1 cellular context compared by ENCODE assay signal in the genomic region with DNA sequence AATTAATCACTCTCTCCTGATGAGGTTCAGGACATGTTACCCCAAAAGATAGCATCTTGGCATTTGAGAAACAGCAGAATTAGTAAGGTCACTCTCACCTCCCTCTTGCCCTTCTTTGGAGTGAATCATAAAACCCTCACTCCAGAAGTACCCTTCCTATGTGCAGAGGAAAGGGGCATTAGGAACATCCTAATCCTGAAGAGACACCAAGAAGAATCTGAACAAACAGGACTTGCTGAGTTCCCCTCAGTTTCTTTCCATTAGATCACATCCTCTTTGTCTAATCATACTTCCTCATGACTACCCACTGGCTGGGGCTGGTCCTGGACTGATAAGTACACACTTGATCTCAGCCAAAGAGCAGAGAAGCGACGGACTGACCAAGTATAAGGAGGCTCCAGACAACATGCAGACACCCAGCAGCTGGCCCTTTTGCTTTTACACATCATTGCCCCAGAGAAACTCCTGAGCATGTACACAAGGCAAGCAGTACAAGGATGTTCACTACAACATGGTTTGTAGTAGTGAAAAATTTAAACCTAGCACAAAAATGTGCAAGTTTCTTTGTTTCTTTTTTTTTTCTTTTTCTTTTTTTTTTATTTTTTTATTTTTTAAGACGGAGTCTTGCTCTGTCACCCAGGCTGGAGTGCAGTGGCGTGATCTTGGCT.
TF ChIP-seq lines count a peak whose summit lies in the region.

No MANE protein-coding gene starts in this region.

TF ChIP-seq in K562, 482 proteins besides CTCF, POLR2A, EP300 and RAD21 (continued from another document and continues in another):
- TF ChIP-seq, protein P1, sequence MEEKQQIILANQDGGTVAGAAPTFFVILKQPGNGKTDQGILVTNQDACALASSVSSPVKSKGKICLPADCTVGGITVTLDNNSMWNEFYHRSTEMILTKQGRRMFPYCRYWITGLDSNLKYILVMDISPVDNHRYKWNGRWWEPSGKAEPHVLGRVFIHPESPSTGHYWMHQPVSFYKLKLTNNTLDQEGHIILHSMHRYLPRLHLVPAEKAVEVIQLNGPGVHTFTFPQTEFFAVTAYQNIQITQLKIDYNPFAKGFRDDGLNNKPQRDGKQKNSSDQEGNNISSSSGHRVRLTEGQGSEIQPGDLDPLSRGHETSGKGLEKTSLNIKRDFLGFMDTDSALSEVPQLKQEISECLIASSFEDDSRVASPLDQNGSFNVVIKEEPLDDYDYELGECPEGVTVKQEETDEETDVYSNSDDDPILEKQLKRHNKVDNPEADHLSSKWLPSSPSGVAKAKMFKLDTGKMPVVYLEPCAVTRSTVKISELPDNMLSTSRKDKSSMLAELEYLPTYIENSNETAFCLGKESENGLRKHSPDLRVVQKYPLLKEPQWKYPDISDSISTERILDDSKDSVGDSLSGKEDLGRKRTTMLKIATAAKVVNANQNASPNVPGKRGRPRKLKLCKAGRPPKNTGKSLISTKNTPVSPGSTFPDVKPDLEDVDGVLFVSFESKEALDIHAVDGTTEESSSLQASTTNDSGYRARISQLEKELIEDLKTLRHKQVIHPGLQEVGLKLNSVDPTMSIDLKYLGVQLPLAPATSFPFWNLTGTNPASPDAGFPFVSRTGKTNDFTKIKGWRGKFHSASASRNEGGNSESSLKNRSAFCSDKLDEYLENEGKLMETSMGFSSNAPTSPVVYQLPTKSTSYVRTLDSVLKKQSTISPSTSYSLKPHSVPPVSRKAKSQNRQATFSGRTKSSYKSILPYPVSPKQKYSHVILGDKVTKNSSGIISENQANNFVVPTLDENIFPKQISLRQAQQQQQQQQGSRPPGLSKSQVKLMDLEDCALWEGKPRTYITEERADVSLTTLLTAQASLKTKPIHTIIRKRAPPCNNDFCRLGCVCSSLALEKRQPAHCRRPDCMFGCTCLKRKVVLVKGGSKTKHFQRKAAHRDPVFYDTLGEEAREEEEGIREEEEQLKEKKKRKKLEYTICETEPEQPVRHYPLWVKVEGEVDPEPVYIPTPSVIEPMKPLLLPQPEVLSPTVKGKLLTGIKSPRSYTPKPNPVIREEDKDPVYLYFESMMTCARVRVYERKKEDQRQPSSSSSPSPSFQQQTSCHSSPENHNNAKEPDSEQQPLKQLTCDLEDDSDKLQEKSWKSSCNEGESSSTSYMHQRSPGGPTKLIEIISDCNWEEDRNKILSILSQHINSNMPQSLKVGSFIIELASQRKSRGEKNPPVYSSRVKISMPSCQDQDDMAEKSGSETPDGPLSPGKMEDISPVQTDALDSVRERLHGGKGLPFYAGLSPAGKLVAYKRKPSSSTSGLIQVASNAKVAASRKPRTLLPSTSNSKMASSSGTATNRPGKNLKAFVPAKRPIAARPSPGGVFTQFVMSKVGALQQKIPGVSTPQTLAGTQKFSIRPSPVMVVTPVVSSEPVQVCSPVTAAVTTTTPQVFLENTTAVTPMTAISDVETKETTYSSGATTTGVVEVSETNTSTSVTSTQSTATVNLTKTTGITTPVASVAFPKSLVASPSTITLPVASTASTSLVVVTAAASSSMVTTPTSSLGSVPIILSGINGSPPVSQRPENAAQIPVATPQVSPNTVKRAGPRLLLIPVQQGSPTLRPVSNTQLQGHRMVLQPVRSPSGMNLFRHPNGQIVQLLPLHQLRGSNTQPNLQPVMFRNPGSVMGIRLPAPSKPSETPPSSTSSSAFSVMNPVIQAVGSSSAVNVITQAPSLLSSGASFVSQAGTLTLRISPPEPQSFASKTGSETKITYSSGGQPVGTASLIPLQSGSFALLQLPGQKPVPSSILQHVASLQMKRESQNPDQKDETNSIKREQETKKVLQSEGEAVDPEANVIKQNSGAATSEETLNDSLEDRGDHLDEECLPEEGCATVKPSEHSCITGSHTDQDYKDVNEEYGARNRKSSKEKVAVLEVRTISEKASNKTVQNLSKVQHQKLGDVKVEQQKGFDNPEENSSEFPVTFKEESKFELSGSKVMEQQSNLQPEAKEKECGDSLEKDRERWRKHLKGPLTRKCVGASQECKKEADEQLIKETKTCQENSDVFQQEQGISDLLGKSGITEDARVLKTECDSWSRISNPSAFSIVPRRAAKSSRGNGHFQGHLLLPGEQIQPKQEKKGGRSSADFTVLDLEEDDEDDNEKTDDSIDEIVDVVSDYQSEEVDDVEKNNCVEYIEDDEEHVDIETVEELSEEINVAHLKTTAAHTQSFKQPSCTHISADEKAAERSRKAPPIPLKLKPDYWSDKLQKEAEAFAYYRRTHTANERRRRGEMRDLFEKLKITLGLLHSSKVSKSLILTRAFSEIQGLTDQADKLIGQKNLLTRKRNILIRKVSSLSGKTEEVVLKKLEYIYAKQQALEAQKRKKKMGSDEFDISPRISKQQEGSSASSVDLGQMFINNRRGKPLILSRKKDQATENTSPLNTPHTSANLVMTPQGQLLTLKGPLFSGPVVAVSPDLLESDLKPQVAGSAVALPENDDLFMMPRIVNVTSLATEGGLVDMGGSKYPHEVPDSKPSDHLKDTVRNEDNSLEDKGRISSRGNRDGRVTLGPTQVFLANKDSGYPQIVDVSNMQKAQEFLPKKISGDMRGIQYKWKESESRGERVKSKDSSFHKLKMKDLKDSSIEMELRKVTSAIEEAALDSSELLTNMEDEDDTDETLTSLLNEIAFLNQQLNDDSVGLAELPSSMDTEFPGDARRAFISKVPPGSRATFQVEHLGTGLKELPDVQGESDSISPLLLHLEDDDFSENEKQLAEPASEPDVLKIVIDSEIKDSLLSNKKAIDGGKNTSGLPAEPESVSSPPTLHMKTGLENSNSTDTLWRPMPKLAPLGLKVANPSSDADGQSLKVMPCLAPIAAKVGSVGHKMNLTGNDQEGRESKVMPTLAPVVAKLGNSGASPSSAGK (IDR thresholded peaks at IDR 0.05) = peak; percentile 28
- no peak for TF ChIP-seq ZNF41 (CRISPR knock-in tag; conservative IDR thresholded peaks at IDR 0.05)
- TF ChIP-seq, protein P2, sequence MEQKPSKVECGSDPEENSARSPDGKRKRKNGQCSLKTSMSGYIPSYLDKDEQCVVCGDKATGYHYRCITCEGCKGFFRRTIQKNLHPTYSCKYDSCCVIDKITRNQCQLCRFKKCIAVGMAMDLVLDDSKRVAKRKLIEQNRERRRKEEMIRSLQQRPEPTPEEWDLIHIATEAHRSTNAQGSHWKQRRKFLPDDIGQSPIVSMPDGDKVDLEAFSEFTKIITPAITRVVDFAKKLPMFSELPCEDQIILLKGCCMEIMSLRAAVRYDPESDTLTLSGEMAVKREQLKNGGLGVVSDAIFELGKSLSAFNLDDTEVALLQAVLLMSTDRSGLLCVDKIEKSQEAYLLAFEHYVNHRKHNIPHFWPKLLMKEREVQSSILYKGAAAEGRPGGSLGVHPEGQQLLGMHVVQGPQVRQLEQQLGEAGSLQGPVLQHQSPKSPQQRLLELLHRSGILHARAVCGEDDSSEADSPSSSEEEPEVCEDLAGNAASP (IDR thresholded peaks at IDR 0.05) = no peak
- peak; percentile 93 for TF ChIP-seq SMARCE1 (IDR thresholded peaks at IDR 0.05)
- TF ChIP-seq, protein P3, sequence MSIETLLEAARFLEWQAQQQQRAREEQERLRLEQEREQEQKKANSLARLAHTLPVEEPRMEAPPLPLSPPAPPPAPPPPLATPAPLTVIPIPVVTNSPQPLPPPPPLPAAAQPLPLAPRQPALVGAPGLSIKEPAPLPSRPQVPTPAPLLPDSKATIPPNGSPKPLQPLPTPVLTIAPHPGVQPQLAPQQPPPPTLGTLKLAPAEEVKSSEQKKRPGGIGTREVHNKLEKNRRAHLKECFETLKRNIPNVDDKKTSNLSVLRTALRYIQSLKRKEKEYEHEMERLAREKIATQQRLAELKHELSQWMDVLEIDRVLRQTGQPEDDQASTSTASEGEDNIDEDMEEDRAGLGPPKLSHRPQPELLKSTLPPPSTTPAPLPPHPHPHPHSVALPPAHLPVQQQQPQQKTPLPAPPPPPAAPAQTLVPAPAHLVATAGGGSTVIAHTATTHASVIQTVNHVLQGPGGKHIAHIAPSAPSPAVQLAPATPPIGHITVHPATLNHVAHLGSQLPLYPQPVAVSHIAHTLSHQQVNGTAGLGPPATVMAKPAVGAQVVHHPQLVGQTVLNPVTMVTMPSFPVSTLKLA (conservative IDR thresholded peaks at IDR 0.05) = peak in 1 of 2 experiments; percentile 62; a peak in 2 of 4 replicates
- TF ChIP-seq MIER1 (IDR thresholded peaks at IDR 0.05; ENCODE audit: low read depth) = no peak
- TF ChIP-seq, protein P4, sequence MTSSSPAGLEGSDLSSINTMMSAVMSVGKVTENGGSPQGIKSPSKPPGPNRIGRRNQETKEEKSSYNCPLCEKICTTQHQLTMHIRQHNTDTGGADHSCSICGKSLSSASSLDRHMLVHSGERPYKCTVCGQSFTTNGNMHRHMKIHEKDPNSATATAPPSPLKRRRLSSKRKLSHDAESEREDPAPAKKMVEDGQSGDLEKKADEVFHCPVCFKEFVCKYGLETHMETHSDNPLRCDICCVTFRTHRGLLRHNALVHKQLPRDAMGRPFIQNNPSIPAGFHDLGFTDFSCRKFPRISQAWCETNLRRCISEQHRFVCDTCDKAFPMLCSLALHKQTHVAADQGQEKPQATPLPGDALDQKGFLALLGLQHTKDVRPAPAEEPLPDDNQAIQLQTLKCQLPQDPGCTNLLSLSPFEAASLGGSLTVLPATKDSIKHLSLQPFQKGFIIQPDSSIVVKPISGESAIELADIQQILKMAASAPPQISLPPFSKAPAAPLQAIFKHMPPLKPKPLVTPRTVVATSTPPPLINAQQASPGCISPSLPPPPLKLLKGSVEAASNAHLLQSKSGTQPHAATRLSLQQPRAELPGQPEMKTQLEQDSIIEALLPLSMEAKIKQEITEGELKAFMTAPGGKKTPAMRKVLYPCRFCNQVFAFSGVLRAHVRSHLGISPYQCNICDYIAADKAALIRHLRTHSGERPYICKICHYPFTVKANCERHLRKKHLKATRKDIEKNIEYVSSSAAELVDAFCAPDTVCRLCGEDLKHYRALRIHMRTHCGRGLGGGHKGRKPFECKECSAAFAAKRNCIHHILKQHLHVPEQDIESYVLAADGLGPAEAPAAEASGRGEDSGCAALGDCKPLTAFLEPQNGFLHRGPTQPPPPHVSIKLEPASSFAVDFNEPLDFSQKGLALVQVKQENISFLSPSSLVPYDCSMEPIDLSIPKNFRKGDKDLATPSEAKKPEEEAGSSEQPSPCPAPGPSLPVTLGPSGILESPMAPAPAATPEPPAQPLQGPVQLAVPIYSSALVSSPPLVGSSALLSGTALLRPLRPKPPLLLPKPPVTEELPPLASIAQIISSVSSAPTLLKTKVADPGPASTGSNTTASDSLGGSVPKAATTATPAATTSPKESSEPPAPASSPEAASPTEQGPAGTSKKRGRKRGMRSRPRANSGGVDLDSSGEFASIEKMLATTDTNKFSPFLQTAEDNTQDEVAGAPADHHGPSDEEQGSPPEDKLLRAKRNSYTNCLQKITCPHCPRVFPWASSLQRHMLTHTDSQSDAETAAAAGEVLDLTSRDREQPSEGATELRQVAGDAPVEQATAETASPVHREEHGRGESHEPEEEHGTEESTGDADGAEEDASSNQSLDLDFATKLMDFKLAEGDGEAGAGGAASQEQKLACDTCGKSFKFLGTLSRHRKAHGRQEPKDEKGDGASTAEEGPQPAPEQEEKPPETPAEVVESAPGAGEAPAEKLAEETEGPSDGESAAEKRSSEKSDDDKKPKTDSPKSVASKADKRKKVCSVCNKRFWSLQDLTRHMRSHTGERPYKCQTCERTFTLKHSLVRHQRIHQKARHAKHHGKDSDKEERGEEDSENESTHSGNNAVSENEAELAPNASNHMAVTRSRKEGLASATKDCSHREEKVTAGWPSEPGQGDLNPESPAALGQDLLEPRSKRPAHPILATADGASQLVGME (CRISPR knock-in tag; IDR thresholded peaks at IDR 0.05) = no peak
- TF ChIP-seq, protein P5, sequence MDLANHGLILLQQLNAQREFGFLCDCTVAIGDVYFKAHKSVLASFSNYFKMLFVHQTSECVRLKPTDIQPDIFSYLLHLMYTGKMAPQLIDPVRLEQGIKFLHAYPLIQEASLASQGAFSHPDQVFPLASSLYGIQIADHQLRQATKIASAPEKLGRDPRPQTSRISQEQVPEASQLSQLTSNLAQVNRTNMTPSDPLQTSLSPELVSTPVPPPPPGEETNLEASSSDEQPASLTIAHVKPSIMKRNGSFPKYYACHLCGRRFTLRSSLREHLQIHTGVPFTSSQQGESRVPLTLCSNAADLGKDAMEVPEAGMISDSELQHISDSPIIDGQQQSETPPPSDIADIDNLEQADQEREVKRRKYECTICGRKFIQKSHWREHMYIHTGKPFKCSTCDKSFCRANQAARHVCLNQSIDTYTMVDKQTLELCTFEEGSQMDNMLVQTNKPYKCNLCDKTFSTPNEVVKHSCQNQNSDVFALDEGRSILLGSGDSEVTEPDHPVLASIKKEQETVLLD (IDR thresholded peaks at IDR 0.05) = no peak
- TF ChIP-seq KLF16 (IDR thresholded peaks at IDR 0.05) = peak; percentile 91
- TF ChIP-seq, protein P6, sequence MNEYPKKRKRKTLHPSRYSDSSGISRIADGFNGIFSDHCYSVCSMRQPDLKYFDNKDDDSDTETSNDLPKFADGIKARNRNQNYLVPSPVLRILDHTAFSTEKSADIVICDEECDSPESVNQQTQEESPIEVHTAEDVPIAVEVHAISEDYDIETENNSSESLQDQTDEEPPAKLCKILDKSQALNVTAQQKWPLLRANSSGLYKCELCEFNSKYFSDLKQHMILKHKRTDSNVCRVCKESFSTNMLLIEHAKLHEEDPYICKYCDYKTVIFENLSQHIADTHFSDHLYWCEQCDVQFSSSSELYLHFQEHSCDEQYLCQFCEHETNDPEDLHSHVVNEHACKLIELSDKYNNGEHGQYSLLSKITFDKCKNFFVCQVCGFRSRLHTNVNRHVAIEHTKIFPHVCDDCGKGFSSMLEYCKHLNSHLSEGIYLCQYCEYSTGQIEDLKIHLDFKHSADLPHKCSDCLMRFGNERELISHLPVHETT (CRISPR knock-in tag; conservative IDR thresholded peaks at IDR 0.05 in 1 of 2, IDR thresholded peaks at IDR 0.05 in 1 of 2) = no peak
- TF ChIP-seq ZNF316 (IDR thresholded peaks at IDR 0.05) = no peak
- TF ChIP-seq ZNF24 (IDR thresholded peaks at IDR 0.05) = no peak
- peak; percentile 67 for TF ChIP-seq NBN (IDR thresholded peaks at IDR 0.05; ENCODE audit: low read depth)
- TF ChIP-seq, protein P7, sequence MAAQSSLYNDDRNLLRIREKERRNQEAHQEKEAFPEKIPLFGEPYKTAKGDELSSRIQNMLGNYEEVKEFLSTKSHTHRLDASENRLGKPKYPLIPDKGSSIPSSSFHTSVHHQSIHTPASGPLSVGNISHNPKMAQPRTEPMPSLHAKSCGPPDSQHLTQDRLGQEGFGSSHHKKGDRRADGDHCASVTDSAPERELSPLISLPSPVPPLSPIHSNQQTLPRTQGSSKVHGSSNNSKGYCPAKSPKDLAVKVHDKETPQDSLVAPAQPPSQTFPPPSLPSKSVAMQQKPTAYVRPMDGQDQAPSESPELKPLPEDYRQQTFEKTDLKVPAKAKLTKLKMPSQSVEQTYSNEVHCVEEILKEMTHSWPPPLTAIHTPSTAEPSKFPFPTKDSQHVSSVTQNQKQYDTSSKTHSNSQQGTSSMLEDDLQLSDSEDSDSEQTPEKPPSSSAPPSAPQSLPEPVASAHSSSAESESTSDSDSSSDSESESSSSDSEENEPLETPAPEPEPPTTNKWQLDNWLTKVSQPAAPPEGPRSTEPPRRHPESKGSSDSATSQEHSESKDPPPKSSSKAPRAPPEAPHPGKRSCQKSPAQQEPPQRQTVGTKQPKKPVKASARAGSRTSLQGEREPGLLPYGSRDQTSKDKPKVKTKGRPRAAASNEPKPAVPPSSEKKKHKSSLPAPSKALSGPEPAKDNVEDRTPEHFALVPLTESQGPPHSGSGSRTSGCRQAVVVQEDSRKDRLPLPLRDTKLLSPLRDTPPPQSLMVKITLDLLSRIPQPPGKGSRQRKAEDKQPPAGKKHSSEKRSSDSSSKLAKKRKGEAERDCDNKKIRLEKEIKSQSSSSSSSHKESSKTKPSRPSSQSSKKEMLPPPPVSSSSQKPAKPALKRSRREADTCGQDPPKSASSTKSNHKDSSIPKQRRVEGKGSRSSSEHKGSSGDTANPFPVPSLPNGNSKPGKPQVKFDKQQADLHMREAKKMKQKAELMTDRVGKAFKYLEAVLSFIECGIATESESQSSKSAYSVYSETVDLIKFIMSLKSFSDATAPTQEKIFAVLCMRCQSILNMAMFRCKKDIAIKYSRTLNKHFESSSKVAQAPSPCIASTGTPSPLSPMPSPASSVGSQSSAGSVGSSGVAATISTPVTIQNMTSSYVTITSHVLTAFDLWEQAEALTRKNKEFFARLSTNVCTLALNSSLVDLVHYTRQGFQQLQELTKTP (IDR thresholded peaks at IDR 0.05; ENCODE audit: low read depth in 1 of 2, partially characterized antibody in 2 of 2) = peak; percentile 59 to 80
